Comparison of ENCODE assay signal across 15 cellular contexts in the genomic region with DNA sequence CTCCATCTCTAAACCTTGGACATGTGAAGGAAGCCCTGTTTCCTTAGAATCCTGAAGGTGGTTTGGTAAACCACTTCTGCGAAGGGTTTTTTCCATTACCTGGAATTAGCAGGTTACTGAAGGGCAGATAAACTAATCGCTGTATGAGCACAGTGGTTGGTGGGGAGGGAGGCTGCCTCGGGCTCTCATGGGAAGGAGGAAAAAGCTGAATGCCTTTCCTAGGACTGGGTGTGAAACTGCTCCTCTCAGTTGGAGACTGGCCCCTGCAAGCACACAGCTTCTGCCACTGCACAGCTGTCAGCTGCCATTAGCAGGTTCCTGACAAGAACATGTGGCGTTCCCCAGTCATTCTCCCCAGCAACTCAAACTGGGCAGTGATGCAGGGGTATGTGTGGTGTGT.
DNase-seq lines count a peak whose midpoint lies in the region; ATAC-seq and TF ChIP-seq lines count a peak whose summit lies in the region.
"Had no signal": no experiment of that assay in that cellular context is flagged by ENCODE, and none has a peak within 500 bp of the region (broad histone marks: within the 10 kb centered on the region; RNA-seq: fewer than 3 reads in every experiment).

No MANE protein-coding gene starts in this region.

- H3K9ac ChIP-seq in endodermal cell (ENCODE audit: extremely low read depth, low read length, poor library complexity, severe bottlenecking): no peak overlapping the region
- peak overlapping the region; percentile 15 for H3K9ac ChIP-seq in skeletal muscle satellite cell (ENCODE audit: low read depth, low read length)

- H3K27me3 Mint-ChIP-seq in endodermal cell (ENCODE audit: insufficient read depth) (no peaks in the 10 kb centered on the region), Caco-2 (ENCODE audit: insufficient read depth, unreplicated experiment) (peaks cover 2% of the 10 kb centered on the region), endothelial cell (ENCODE audit: unreplicated experiment) (peaks cover 3% of the 10 kb centered on the region)
- no peaks in the 10 kb centered on the region for H3K27me3 Mint-ChIP-seq in activated CD4-positive, alpha-beta memory T cell treated with anti-CD3 and anti-CD28 coated beads, Interleukin-2, amount 10 ng/mL, durations not matched to agents 7 days and 5 days
- H3K27me3 Mint-ChIP-seq: CD4-positive, alpha-beta memory T cell had no signal

- H3K27me3 ChIP-seq in endodermal cell (ENCODE audit: control insufficient read depth, insufficient read depth, low read length, poor library complexity, severe bottlenecking) (no peaks in the 10 kb centered on the region), skeletal muscle satellite cell (ENCODE audit: control insufficient read depth, insufficient read depth, low read length) (no peaks in the 10 kb centered on the region), Caco-2 (replicated peaks; ENCODE audit: control insufficient read depth, insufficient read depth, low read length) (no peaks in the 10 kb centered on the region; the same call in 1 of the 2 replicates)
- H3K27me3 ChIP-seq: SJSA1 had no signal

- H3K4me3 Mint-ChIP-seq in endodermal cell (no peak overlapping the region), Caco-2 (ENCODE audit: unreplicated experiment) (no peak overlapping the region), endothelial cell (ENCODE audit: unreplicated experiment) (no peak overlapping the region)
- no peak overlapping the region for H3K4me3 Mint-ChIP-seq in activated CD4-positive, alpha-beta memory T cell treated with anti-CD3 and anti-CD28 coated beads, Interleukin-2, amount 10 ng/mL, durations not matched to agents 7 days and 5 days
- H3K4me3 Mint-ChIP-seq: activated naive CD4-positive, alpha-beta T cell treated with anti-CD3 and anti-CD28 coated beads for 36 hours; CD4-positive, alpha-beta memory T cell; nephron progenitor cell had no signal

- peak; percentile 44 for DNase-seq in NCI-H524 treated with DMSO at 0.1 percent for 48 hours (lab: John Stamatoyannopoulos, UW)
- peak; percentile 79 for DNase-seq in endodermal cell
- no peak for DNase-seq in Caco-2
- DNase-seq in kidney tubule cell (ENCODE audit: low spot score): no peak
- DNase-seq in endothelial cell (ENCODE audit: low spot score): no peak
- no peak for DNase-seq in activated CD4-positive, alpha-beta memory T cell treated with anti-CD3 and anti-CD28 coated beads, Interleukin-2, amount 10 ng/mL, durations not matched to agents 7 days and 5 days
- DNase-seq: activated naive CD4-positive, alpha-beta T cell treated with anti-CD3 and anti-CD28 coated beads for 36 hours; CD4-positive, alpha-beta memory T cell; NCI-H1105 treated with DMSO at 0.1 percent for 48 hours; NCI-H774; nephron progenitor cell had no signal

- TF ChIP-seq CTCF in endodermal cell (conservative IDR thresholded peaks at IDR 0.05) (no peak), Caco-2 (IDR thresholded peaks at IDR 0.05; ENCODE audit: insufficient read depth in 1 of 2, low read depth in 1 of 2, low read length in 1 of 2, severe bottlenecking in 1 of 2, unreplicated experiment in 1 of 2) (no peak), endothelial cell (IDR thresholded peaks at IDR 0.05; ENCODE audit: unreplicated experiment) (no peak)

- WGBS in endodermal cell (ENCODE audit: insufficient coverage in 1 of 2, insufficient read length in 1 of 2), 2 experiments: 44 to 57% methylated on average over 2 to 4 of the region's 4 CpGs

- H3K27ac Mint-ChIP-seq in endodermal cell (peak overlapping the region; percentile 23), Caco-2 (ENCODE audit: unreplicated experiment) (no peak overlapping the region), endothelial cell (ENCODE audit: unreplicated experiment) (no peak overlapping the region)
- no peak overlapping the region for H3K27ac Mint-ChIP-seq in activated CD4-positive, alpha-beta memory T cell treated with anti-CD3 and anti-CD28 coated beads, Interleukin-2, amount 10 ng/mL, durations not matched to agents 7 days and 5 days
- H3K27ac Mint-ChIP-seq: activated naive CD4-positive, alpha-beta T cell treated with anti-CD3 and anti-CD28 coated beads for 36 hours; CD4-positive, alpha-beta memory T cell had no signal

- no TSS peak for BruUV-seq in Caco-2 (replicated peaks; lab: Mats Ljungman, UMichigan)

- H3K27ac ChIP-seq in endodermal cell (ENCODE audit: low read depth, low read length): peak overlapping the region; percentile 69
- H3K27ac ChIP-seq: skin epidermis had no signal

- ATAC-seq in GM18870 (IDR thresholded peaks at IDR 0.05; ENCODE audit: unreplicated experiment): peak; percentile 10

- CTCF ChIA-PET in Caco-2 (lab: Charles Lee): no interaction called here
- CTCF ChIA-PET in activated CD4-positive, alpha-beta memory T cell treated with anti-CD3 and anti-CD28 coated beads, Interleukin-2, amount 10 ng/mL, durations not matched to agents 7 days and 5 days (lab: Charles Lee): no interaction called here

- peaks cover 6% of the 10 kb centered on the region for H3K4me1 ChIP-seq in endodermal cell (ENCODE audit: control insufficient read depth, insufficient read depth, low read length)
- peaks cover 37% of the 10 kb centered on the region for H3K4me1 ChIP-seq in skeletal muscle satellite cell (ENCODE audit: control insufficient read depth, insufficient read depth, low read length)
- H3K4me1 ChIP-seq in Caco-2: no peaks in the 10 kb centered on the region

- H3K4me3 ChIP-seq in endodermal cell (ENCODE audit: low read length) (no peak overlapping the region), skeletal muscle satellite cell (ENCODE audit: low read length) (peak overlapping the region; percentile 37), Caco-2 (ENCODE audit: low read depth, low read length) (no peak overlapping the region)
- H3K4me3 ChIP-seq: SJSA1, skin epidermis had no signal

- peak overlapping the region; percentile 60 for H3K4me2 ChIP-seq in skeletal muscle satellite cell (ENCODE audit: low read length)

- peaks cover 41% of the 10 kb centered on the region for H3K4me1 Mint-ChIP-seq in endodermal cell
- no peaks in the 10 kb centered on the region for H3K4me1 Mint-ChIP-seq in Caco-2 (ENCODE audit: low read depth, unreplicated experiment)
- H3K4me1 Mint-ChIP-seq in endothelial cell (ENCODE audit: unreplicated experiment): no peaks in the 10 kb centered on the region
- H3K4me1 Mint-ChIP-seq in activated CD4-positive, alpha-beta memory T cell treated with anti-CD3 and anti-CD28 coated beads, Interleukin-2, amount 10 ng/mL, durations not matched to agents 7 days and 5 days: no peaks in the 10 kb centered on the region
- H3K4me1 Mint-ChIP-seq: CD4-positive, alpha-beta memory T cell had no signal

- intact Hi-C loops in Caco-2 (cut with micrococcal nuclease; ENCODE audit: unreplicated experiment): no loop called here

- no peaks in the 10 kb centered on the region for H3K36me3 ChIP-seq in endodermal cell (ENCODE audit: control insufficient read depth, insufficient read depth, low read length)
- no peaks in the 10 kb centered on the region for H3K36me3 ChIP-seq in skeletal muscle satellite cell (ENCODE audit: insufficient read depth, low read length)
- no peaks in the 10 kb centered on the region for H3K36me3 ChIP-seq in Caco-2 (ENCODE audit: control insufficient read depth, insufficient read depth, low read length)
- H3K36me3 ChIP-seq: SJSA1 had no signal

- H3K9me3 ChIP-seq in endodermal cell (ENCODE audit: control insufficient read depth, low read length) (no peaks in the 10 kb centered on the region), skeletal muscle satellite cell (replicated peaks; ENCODE audit: low read length) (no peaks in the 10 kb centered on the region), Caco-2 (no peaks in the 10 kb centered on the region)
- H3K9me3 ChIP-seq: SJSA1 had no signal

- H3K36me3 Mint-ChIP-seq in endodermal cell (ENCODE audit: low read depth) (no peaks in the 10 kb centered on the region), Caco-2 (ENCODE audit: insufficient read depth, unreplicated experiment) (no peaks in the 10 kb centered on the region), endothelial cell (ENCODE audit: low read depth, unreplicated experiment) (no peaks in the 10 kb centered on the region)
- no peaks in the 10 kb centered on the region for H3K36me3 Mint-ChIP-seq in activated CD4-positive, alpha-beta memory T cell treated with anti-CD3 and anti-CD28 coated beads, Interleukin-2, amount 10 ng/mL, durations not matched to agents 7 days and 5 days (ENCODE audit: low read depth)
- H3K36me3 Mint-ChIP-seq: CD4-positive, alpha-beta memory T cell had no signal

- no peaks in the 10 kb centered on the region for H3K9me3 Mint-ChIP-seq in endodermal cell
- no peaks in the 10 kb centered on the region for H3K9me3 Mint-ChIP-seq in Caco-2 (ENCODE audit: unreplicated experiment)
- no peaks in the 10 kb centered on the region for H3K9me3 Mint-ChIP-seq in endothelial cell (ENCODE audit: unreplicated experiment)
- H3K9me3 Mint-ChIP-seq in activated CD4-positive, alpha-beta memory T cell treated with anti-CD3 and anti-CD28 coated beads, Interleukin-2, amount 10 ng/mL, durations not matched to agents 7 days and 5 days: no peaks in the 10 kb centered on the region
- H3K9me3 Mint-ChIP-seq: activated naive CD4-positive, alpha-beta T cell treated with anti-CD3 and anti-CD28 coated beads for 36 hours; nephron progenitor cell had no signal

- POLR2A ChIA-PET in Caco-2 (lab: Charles Lee): no interaction called here
- POLR2A ChIA-PET in activated CD4-positive, alpha-beta memory T cell treated with anti-CD3 and anti-CD28 coated beads, Interleukin-2, amount 10 ng/mL, durations not matched to agents 7 days and 5 days (lab: Charles Lee): no interaction called here

Comparison
In these comparisons a context has a peak if more than half of its experiments do, and no peak if none do; other contexts are left out.
1. DNase-seq: peak in NCI-H524 treated with DMSO at 0.1 percent for 48 hours (single experiment) and endodermal cell (single experiment); none in Caco-2 (0 of 2), kidney tubule cell (single experiment), endothelial cell (single experiment) and activated CD4-positive, alpha-beta memory T cell treated with anti-CD3 and anti-CD28 coated beads, Interleukin-2, amount 10 ng/mL, durations not matched to agents 7 days and 5 days (single experiment).